ENCODE assay signal across 37 cellular contexts in genomic region chr15:70442211-70442610, GRCh38.
"Had no signal": no experiment of that assay in that cellular context is flagged by ENCODE, and none has a peak within 500 bp of the region (broad histone marks: within the 10 kb centered on the region; RNA-seq: fewer than 3 reads in every experiment).

No MANE protein-coding gene starts in this region.

- ATAC-seq: activated CD4-positive, CD25-positive, alpha-beta regulatory T cell treated with anti-CD3 and anti-CD28 coated beads, Interleukin-2, amount 50 U/mL, for 24 hours; activated CD8-positive, alpha-beta memory T cell treated with anti-CD3 and anti-CD28 coated beads, Interleukin-2, amount 10 ng/mL, durations not matched to agents 7 days and 5 days; activated CD8-positive, alpha-beta T cell treated with anti-CD3 and anti-CD28 coated beads, Interleukin-2, amount 10 ng/mL, durations not matched to agents 7 days and 5 days; activated naive CD8-positive, alpha-beta T cell treated with anti-CD3 and anti-CD28 coated beads, Interleukin-2, amount 50 U/mL, for 24 hours; activated T-helper 17 cell treated with anti-CD3 and anti-CD28 coated beads, Interleukin-2, amount 50 U/mL, for 72 hours; foreskin keratinocyte; gastrocnemius medialis; heart left ventricle; T-helper 17 cell had no signal

- H3K36me3 ChIP-seq: adrenal gland, ascending aorta, breast epithelium, cardiac muscle cell, colonic mucosa, esophagus muscularis mucosa, gastrocnemius medialis, heart left ventricle, WERI-Rb-1 had no signal

- H3K36me3 Mint-ChIP-seq: activated CD8-positive, alpha-beta memory T cell treated with anti-CD3 and anti-CD28 coated beads, Interleukin-2, amount 10 ng/mL, durations not matched to agents 7 days and 5 days; activated naive CD4-positive, alpha-beta T cell treated with anti-CD3 and anti-CD28 coated beads, Interleukin-2, amount 50 U/mL, for 24 hours; activated naive CD8-positive, alpha-beta T cell treated with anti-CD3 and anti-CD28 coated beads for 36 hours; brain had no signal

- H3K27ac Mint-ChIP-seq: activated B cell treated with CpG ODN at 0.5 μM for 24 hours; activated CD8-positive, alpha-beta memory T cell treated with anti-CD3 and anti-CD28 coated beads, Interleukin-2, amount 10 ng/mL, durations not matched to agents 7 days and 5 days; activated CD8-positive, alpha-beta T cell treated with anti-CD3 and anti-CD28 coated beads, Interleukin-2, amount 10 ng/mL, durations not matched to agents 7 days and 5 days; activated naive CD4-positive, alpha-beta T cell treated with anti-CD3 and anti-CD28 coated beads for 36 hours; activated naive CD4-positive, alpha-beta T cell treated with anti-CD3 and anti-CD28 coated beads, Interleukin-2, amount 50 U/mL, for 24 hours; activated naive CD8-positive, alpha-beta T cell treated with anti-CD3 and anti-CD28 coated beads for 36 hours; activated naive CD8-positive, alpha-beta T cell treated with anti-CD3 and anti-CD28 coated beads, Interleukin-2, amount 50 U/mL, for 24 hours; activated T-helper 17 cell treated with anti-CD3 and anti-CD28 coated beads, Interleukin-2, amount 50 U/mL, for 72 hours; T-helper 17 cell; T-helper 2 cell treated with Interferon-gamma antibody and Interleukin-4, amounts not matched to agents 5 μg/mL and 100 μg/mL, for 36 hours had no signal

- H3K4me1 ChIP-seq: adrenal gland, ascending aorta, breast epithelium, colonic mucosa, gastrocnemius medialis had no signal

- H3K27me3 ChIP-seq: ascending aorta, breast epithelium, colonic mucosa, gastrocnemius medialis had no signal

- H3K27me3 Mint-ChIP-seq: activated naive CD4-positive, alpha-beta T cell treated with anti-CD3 and anti-CD28 coated beads, Interleukin-2, amount 50 U/mL, for 24 hours had no signal

- H3K27ac ChIP-seq: adrenal gland, ascending aorta, breast epithelium, cardiac muscle cell, colonic mucosa, esophagus muscularis mucosa, foreskin keratinocyte, gastrocnemius medialis, heart left ventricle, WERI-Rb-1 had no signal

- H3K9me3 Mint-ChIP-seq: activated B cell treated with CpG ODN at 0.5 μM for 24 hours; activated naive CD4-positive, alpha-beta T cell treated with anti-CD3 and anti-CD28 coated beads for 36 hours; activated naive CD4-positive, alpha-beta T cell treated with anti-CD3 and anti-CD28 coated beads, Interleukin-2, amount 50 U/mL, for 24 hours; activated naive CD8-positive, alpha-beta T cell treated with anti-CD3 and anti-CD28 coated beads for 36 hours; activated naive CD8-positive, alpha-beta T cell treated with anti-CD3 and anti-CD28 coated beads, Interleukin-2, amount 50 U/mL, for 24 hours; activated T-helper 17 cell treated with anti-CD3 and anti-CD28 coated beads, Interleukin-2, amount 50 U/mL, for 72 hours; T-helper 2 cell treated with Interferon-gamma antibody and Interleukin-4, amounts not matched to agents 5 μg/mL and 100 μg/mL, for 36 hours had no signal

- H3K9me3 ChIP-seq: adrenal gland, ascending aorta, breast epithelium, colonic mucosa, esophagus muscularis mucosa, gastrocnemius medialis, heart left ventricle had no signal

- H3K4me3 ChIP-seq: adrenal gland, ascending aorta, breast epithelium, cardiac muscle cell, colonic mucosa, esophagus muscularis mucosa, gastrocnemius medialis, heart left ventricle had no signal

- H3K4me3 Mint-ChIP-seq: activated B cell treated with CpG ODN at 0.5 μM for 24 hours; activated CD8-positive, alpha-beta memory T cell treated with anti-CD3 and anti-CD28 coated beads, Interleukin-2, amount 10 ng/mL, durations not matched to agents 7 days and 5 days; activated CD8-positive, alpha-beta T cell treated with anti-CD3 and anti-CD28 coated beads, Interleukin-2, amount 10 ng/mL, durations not matched to agents 7 days and 5 days; activated naive CD4-positive, alpha-beta T cell treated with anti-CD3 and anti-CD28 coated beads for 36 hours; activated naive CD4-positive, alpha-beta T cell treated with anti-CD3 and anti-CD28 coated beads, Interleukin-2, amount 50 U/mL, for 24 hours; activated naive CD8-positive, alpha-beta T cell treated with anti-CD3 and anti-CD28 coated beads for 36 hours; activated naive CD8-positive, alpha-beta T cell treated with anti-CD3 and anti-CD28 coated beads, Interleukin-2, amount 50 U/mL, for 24 hours; activated T-helper 17 cell treated with anti-CD3 and anti-CD28 coated beads, Interleukin-2, amount 50 U/mL, for 72 hours; brain; T-helper 17 cell; T-helper 2 cell treated with Interferon-gamma antibody and Interleukin-4, amounts not matched to agents 5 μg/mL and 100 μg/mL, for 36 hours had no signal

- H3K4me1 Mint-ChIP-seq: activated T-helper 17 cell treated with anti-CD3 and anti-CD28 coated beads, Interleukin-2, amount 50 U/mL, for 72 hours had no signal

- DNase-seq: activated B cell treated with CpG ODN at 0.5 μM for 24 hours; activated CD4-positive, alpha-beta T cell treated with anti-CD3 and anti-CD28 coated beads for 48 hours; activated CD4-positive, alpha-beta T cell treated with anti-CD3 and anti-CD28 coated beads, Interleukin-2, amount 50 U/mL, for 1 hour; activated CD4-positive, alpha-beta T cell treated with anti-CD3 and anti-CD28 coated beads, Interleukin-2, amount 50 U/mL, for 48 hours; activated CD8-positive, alpha-beta memory T cell treated with anti-CD3 and anti-CD28 coated beads, Interleukin-2, amount 10 ng/mL, durations not matched to agents 7 days and 5 days; activated CD8-positive, alpha-beta memory T cell treated with anti-CD3 and anti-CD28 coated beads, Interleukin-2, amount 50 U/mL, for 4 hours; activated CD8-positive, alpha-beta T cell treated with anti-CD3 and anti-CD28 coated beads, Interleukin-2, amount 10 ng/mL, durations not matched to agents 7 days and 5 days; activated effector memory CD4-positive, alpha-beta T cell treated with Interleukin-2 at 50 U/mL for 16 hours; activated gamma-delta T cell treated with Interleukin-2 at 50 U/mL for 16 hours; activated naive CD4-positive, alpha-beta T cell treated with anti-CD3 and anti-CD28 coated beads for 36 hours; activated naive CD8-positive, alpha-beta T cell treated with anti-CD3 and anti-CD28 coated beads for 36 hours; activated naive CD8-positive, alpha-beta T cell treated with anti-CD3 and anti-CD28 coated beads, Interleukin-2, amount 50 U/mL, for 24 hours; activated T-cell treated with anti-CD3 and anti-CD28 coated beads, Interleukin-2, amount 50 U/mL, for 1 hour; adrenal gland; amygdala; central memory CD4-positive, alpha-beta T cell; cerebellar nuclear complex; colonic mucosa; effector CD8-positive, alpha-beta T cell; erythroblast; gastrocnemius medialis; glutamatergic neuron; heart left ventricle; T-helper 1 cell; T-helper 17 cell; T1000; WERI-Rb-1 had no signal
